ENCODE assay signal across 1 cellular context in genomic region chr3:23202921-23203650, GRCh38.
TF ChIP-seq lines count a peak whose summit lies in the region.

Gene UBE2E2, plus strand, starts transcription at chr3:23203327.

TF ChIP-seq in K562, 482 proteins besides CTCF, POLR2A, EP300 and RAD21 (continued from another document and continues in another):
- TF ChIP-seq ZNF395 (CRISPR knock-in tag; IDR thresholded peaks at IDR 0.05) = peak; percentile 87
- peak; percentile 76; the same call in 1 of the 2 replicates for TF ChIP-seq GATAD2B (IDR thresholded peaks at IDR 0.05; ENCODE audit: borderline replicate concordance)
- TF ChIP-seq ZBTB11 (CRISPR knock-in tag; IDR thresholded peaks at IDR 0.05) = peak in 1 of 3 experiments; percentile 47; a peak in 1 of 6 replicates
- TF ChIP-seq SMARCA4 (IDR thresholded peaks at IDR 0.05) = no peak
- TF ChIP-seq ZHX1 (conservative IDR thresholded peaks at IDR 0.05; ENCODE audit: low read length) = no peak
- TF ChIP-seq E2F6 (IDR thresholded peaks at IDR 0.05; ENCODE audit: borderline replicate concordance in 1 of 2, extremely low read depth in 1 of 2, insufficient read depth in 1 of 2, insufficient read length in 1 of 2, low read depth in 1 of 2, low read length in 1 of 2, poor library complexity in 1 of 2, severe bottlenecking in 1 of 2) = peak in 1 of 2 experiments; percentile 73
- no peak for TF ChIP-seq FUS (optimal IDR thresholded peaks at IDR 0.05; ENCODE audit: low read depth, low read length)
- TF ChIP-seq BCLAF1 (IDR thresholded peaks at IDR 0.05; ENCODE audit: borderline replicate concordance in 1 of 2, control insufficient read depth in 1 of 2, low read depth in 2 of 2, low read length in 1 of 2) = no peak
- TF ChIP-seq PREB (CRISPR knock-in tag; IDR thresholded peaks at IDR 0.05) = no peak
- TF ChIP-seq NKRF (IDR thresholded peaks at IDR 0.05; ENCODE audit: borderline replicate concordance) = no peak
- no peak for TF ChIP-seq PYGO2 (tag; IDR thresholded peaks at IDR 0.05)
- no peak for TF ChIP-seq IFI16 (CRISPR knock-in tag; IDR thresholded peaks at IDR 0.05)
- peak; percentile 76; the same call in 1 of the 2 replicates for TF ChIP-seq ZNF175 (CRISPR knock-in tag; IDR thresholded peaks at IDR 0.05; ENCODE audit: low read depth)
- no peak for TF ChIP-seq RERE (CRISPR knock-in tag; IDR thresholded peaks at IDR 0.05; ENCODE audit: borderline replicate concordance)
- TF ChIP-seq STAT5A (IDR thresholded peaks at IDR 0.05; ENCODE audit: borderline replicate concordance, low read length) = no peak
- peak; percentile 66; the same call in 1 of the 2 replicates for TF ChIP-seq ZNF583 (CRISPR knock-in tag; IDR thresholded peaks at IDR 0.05)
- TF ChIP-seq ZNF449 (CRISPR knock-in tag; IDR thresholded peaks at IDR 0.05) = no peak
- TF ChIP-seq TAF1 (IDR thresholded peaks at IDR 0.05; ENCODE audit: control insufficient read depth, extremely low read depth, insufficient read depth, low read length, severe bottlenecking) = peak; percentile 39
- no peak for TF ChIP-seq PRPF4 (IDR thresholded peaks at IDR 0.05; ENCODE audit: insufficient read depth, low read depth, low read length, poor library complexity, severe bottlenecking)
- no peak for TF ChIP-seq PHB2 (IDR thresholded peaks at IDR 0.05; ENCODE audit: low read depth)
- no peak for TF ChIP-seq ATF7 (IDR thresholded peaks at IDR 0.05)
- TF ChIP-seq TAF7 (tag; IDR thresholded peaks at IDR 0.05) = no peak
- no peak for TF ChIP-seq SP1 (CRISPR knock-in tag; IDR thresholded peaks at IDR 0.05)
- TF ChIP-seq NFYB (IDR thresholded peaks at IDR 0.05; ENCODE audit: extremely low read depth, insufficient read length) = no peak
- no peak for TF ChIP-seq BACH1 (tag; IDR thresholded peaks at IDR 0.05)
- TF ChIP-seq ZNF696 (CRISPR knock-in tag; conservative IDR thresholded peaks at IDR 0.05) = no peak
- no peak; the same call in 1 of the 2 replicates for TF ChIP-seq MYC (IDR thresholded peaks at IDR 0.05; ENCODE audit: low read depth, low read length)
- no peak for TF ChIP-seq MYC (CRISPR knock-in tag; IDR thresholded peaks at IDR 0.05; ENCODE audit: borderline replicate concordance, low read depth)
- TF ChIP-seq EGR1 (conservative IDR thresholded peaks at IDR 0.05) = peak; percentile 49
- peak; percentile 12; the same call in 1 of the 2 replicates for TF ChIP-seq ZNF316 (IDR thresholded peaks at IDR 0.05)
- no peak for TF ChIP-seq DNMT1 (IDR thresholded peaks at IDR 0.05)
- no peak for TF ChIP-seq MECOM (CRISPR knock-in tag; IDR thresholded peaks at IDR 0.05)
- TF ChIP-seq DMBX1 (CRISPR knock-in tag; IDR thresholded peaks at IDR 0.05; ENCODE audit: borderline replicate concordance) = peak; percentile 91; the same call in 1 of the 2 replicates
- TF ChIP-seq SMAD1 (IDR thresholded peaks at IDR 0.05; ENCODE audit: low read depth, low read length, partially characterized antibody) = no peak
- TF ChIP-seq ZNF232 (CRISPR knock-in tag; IDR thresholded peaks at IDR 0.05) = no peak
- no peak for TF ChIP-seq RHOXF2B (CRISPR knock-in tag; conservative IDR thresholded peaks at IDR 0.05)
